In the genomic region with DNA sequence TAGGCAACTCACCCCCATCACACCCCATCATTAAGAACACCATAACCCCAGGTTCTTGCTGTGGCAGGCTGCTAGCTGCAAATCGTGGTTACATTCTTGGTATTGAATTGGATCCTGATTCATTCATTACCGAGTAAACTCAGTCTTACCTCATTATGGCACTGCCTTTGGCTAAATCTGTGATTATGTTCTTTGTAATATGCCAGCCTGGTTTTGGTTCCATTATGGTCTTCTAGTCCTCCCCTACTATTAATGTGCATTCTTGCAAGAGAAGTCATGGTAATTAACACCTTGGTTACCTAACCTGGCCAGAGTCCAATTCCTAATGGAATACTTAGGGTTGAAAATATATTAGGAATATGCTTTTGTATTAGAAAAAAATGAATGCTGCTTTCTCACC, we compare ENCODE assay signal across 12 cellular contexts.
DNase-seq lines count a peak whose midpoint lies in the region; ATAC-seq lines count a peak whose summit lies in the region.
"Had no signal": no experiment of that assay in that cellular context is flagged by ENCODE, and none has a peak within 500 bp of the region (broad histone marks: within the 10 kb centered on the region; RNA-seq: fewer than 3 reads in every experiment).

No MANE protein-coding gene starts in this region.

- no peaks in the 10 kb centered on the region for H3K36me3 Mint-ChIP-seq in natural killer cell treated with Interleukin-12 subunit alpha and Interleukin-12 subunit beta and Interleukin-15 and Interleukin-18, amount 100 ng/mL, for 72 hours
- H3K36me3 Mint-ChIP-seq: CD8-positive, alpha-beta T cell had no signal

- H3K4me3 Mint-ChIP-seq in natural killer cell treated with Interleukin-12 subunit alpha and Interleukin-12 subunit beta and Interleukin-15 and Interleukin-18, amount 100 ng/mL, for 72 hours: no peak overlapping the region
- H3K4me3 Mint-ChIP-seq: CD14-positive monocyte; CD8-positive, alpha-beta T cell had no signal

- no peaks in the 10 kb centered on the region for H3K27me3 Mint-ChIP-seq in natural killer cell treated with Interleukin-12 subunit alpha and Interleukin-12 subunit beta and Interleukin-15 and Interleukin-18, amount 100 ng/mL, for 72 hours

- no peak overlapping the region for H3K27ac Mint-ChIP-seq in natural killer cell treated with Interleukin-12 subunit alpha and Interleukin-12 subunit beta and Interleukin-15 and Interleukin-18, amount 100 ng/mL, for 72 hours
- H3K27ac Mint-ChIP-seq: CD14-positive monocyte; CD8-positive, alpha-beta T cell had no signal

- H3K9me3 Mint-ChIP-seq in natural killer cell treated with Interleukin-12 subunit alpha and Interleukin-12 subunit beta and Interleukin-15 and Interleukin-18, amount 100 ng/mL, for 72 hours: no peaks in the 10 kb centered on the region
- H3K9me3 Mint-ChIP-seq: CD8-positive, alpha-beta T cell had no signal

- no peaks in the 10 kb centered on the region for H3K4me1 Mint-ChIP-seq in natural killer cell treated with Interleukin-12 subunit alpha and Interleukin-12 subunit beta and Interleukin-15 and Interleukin-18, amount 100 ng/mL, for 72 hours (ENCODE audit: low read depth in 2 of 2)

- peak; percentile 70 for ATAC-seq in esophagus mucosa
- ATAC-seq in natural killer cell treated with Interleukin-12 subunit alpha and Interleukin-12 subunit beta and Interleukin-15 and Interleukin-18, amount 100 ng/mL, for 72 hours: no peak
- ATAC-seq in GM18861 (IDR thresholded peaks at IDR 0.05; ENCODE audit: unreplicated experiment): no peak
- ATAC-seq: CD8-positive, alpha-beta T cell had no signal

- DNase-seq in NCI-H1105 treated with DMSO at 0.1 percent for 48 hours (lab: John Stamatoyannopoulos, UW) (peak; percentile 12), NCI-H1105 (lab: John Stamatoyannopoulos, UW) (no peak), NCI-H146 (lab: John Stamatoyannopoulos, UW) (peak; percentile 59), NCI-H69 (lab: John Stamatoyannopoulos, UW) (peak; percentile 100), DMS53 (lab: John Stamatoyannopoulos, UW) (no peak)
- no peak for DNase-seq in natural killer cell treated with Interleukin-12 subunit alpha and Interleukin-12 subunit beta and Interleukin-15 and Interleukin-18, amount 100 ng/mL, for 72 hours (ENCODE audit: low spot score)
- DNase-seq: Caco-2; CD8-positive, alpha-beta T cell; GF-D8 had no signal

Comparison
In these comparisons a context has a peak if more than half of its experiments do, and no peak if none do; other contexts are left out.
1. DNase-seq: peak in NCI-H1105 treated with DMSO at 0.1 percent for 48 hours (single experiment), NCI-H146 (single experiment) and NCI-H69 (single experiment); none in NCI-H1105 (single experiment), natural killer cell treated with Interleukin-12 subunit alpha and Interleukin-12 subunit beta and Interleukin-15 and Interleukin-18, amount 100 ng/mL, for 72 hours (single experiment) and DMS53 (single experiment).